Comparison of ENCODE assay signal across 12 cellular contexts in genomic region chr10:132904814-132905649, GRCh38. TPM values are rescaled to one million over a fixed set of nuclear protein-coding genes. Genes with fewer than 3 reads are reported as not detected.
DNase-seq lines count a peak whose midpoint lies in the region; ATAC-seq and TF ChIP-seq lines count a peak whose summit lies in the region.
"Had no signal": no experiment of that assay in that cellular context is flagged by ENCODE, and none has a peak within 500 bp of the region (broad histone marks: within the 10 kb centered on the region; RNA-seq: fewer than 3 reads in every experiment).

No MANE protein-coding gene starts in this region.

- H3K4me3 Mint-ChIP-seq in activated T-helper 17 cell treated with anti-CD3 and anti-CD28 coated beads, Interleukin-2, amount 50 U/mL, for 72 hours = peak overlapping the region; percentile 30

- intact Hi-C loops in posterior vena cava (cut with DNase I) = no loop called here
- intact Hi-C loops in vagina (cut with DNase I) = no loop called here

- H3K36me3 Mint-ChIP-seq in activated T-helper 17 cell treated with anti-CD3 and anti-CD28 coated beads, Interleukin-2, amount 50 U/mL, for 72 hours (ENCODE audit: low read depth) = no peaks in the 10 kb centered on the region

- H3K4me1 Mint-ChIP-seq in activated T-helper 17 cell treated with anti-CD3 and anti-CD28 coated beads, Interleukin-2, amount 50 U/mL, for 72 hours = peaks cover 9% of the 10 kb centered on the region

- peak overlapping the region; percentile 48 for H3K27ac ChIP-seq in vagina
- H3K27ac ChIP-seq: suprapubic skin had no signal

- no peaks in the 10 kb centered on the region for H3K4me1 ChIP-seq in vagina

- ATAC-seq in activated T-helper 17 cell treated with anti-CD3 and anti-CD28 coated beads, Interleukin-2, amount 50 U/mL, for 72 hours (replicated peaks) = peak; percentile 95
- no peak for ATAC-seq in GM18505 (IDR thresholded peaks at IDR 0.05; ENCODE audit: unreplicated experiment)

- H3K27me3 Mint-ChIP-seq in activated T-helper 17 cell treated with anti-CD3 and anti-CD28 coated beads, Interleukin-2, amount 50 U/mL, for 72 hours = peaks cover 18% of the 10 kb centered on the region

- no peaks in the 10 kb centered on the region for H3K27me3 ChIP-seq in vagina

- no peak overlapping the region for H3K4me3 ChIP-seq in vagina
- H3K4me3 ChIP-seq: suprapubic skin had no signal

- no peak for TF ChIP-seq POLR2A in vagina (IDR thresholded peaks at IDR 0.05)
- TF ChIP-seq POLR2A in GM18505 (IDR thresholded peaks at IDR 0.05; ENCODE audit: borderline replicate concordance, extremely low read depth, insufficient read depth, insufficient read length) = no peak

- H3K9me3 Mint-ChIP-seq in activated T-helper 17 cell treated with anti-CD3 and anti-CD28 coated beads, Interleukin-2, amount 50 U/mL, for 72 hours = no peaks in the 10 kb centered on the region

- no peak overlapping the region for H3K27ac Mint-ChIP-seq in activated T-helper 17 cell treated with anti-CD3 and anti-CD28 coated beads, Interleukin-2, amount 50 U/mL, for 72 hours

- no peaks in the 10 kb centered on the region for H3K9me3 ChIP-seq in vagina
- H3K9me3 ChIP-seq: suprapubic skin had no signal

- DNase-seq in stimulated activated CD4-positive, alpha-beta T cell treated with anti-CD3 and anti-CD28 coated beads, Interleukin-12 subunit alpha, Interleukin-12 subunit beta, amount 100 ng/mL, for 4 hours = peak; percentile 5
- no peak for DNase-seq in stimulated activated CD4-positive, alpha-beta T cell treated with anti-CD3 and anti-CD28 coated beads, Interleukin-4, amount 100 ng/mL, for 1 hour
- peak; percentile 55 for DNase-seq in posterior vena cava (ENCODE audit: low spot score)
- DNase-seq in vagina (ENCODE audit: extremely low spot score in 2 of 2) = no peak
- no peak for DNase-seq in ecto neural progenitor cell (ENCODE audit: low spot score)
- no peak for DNase-seq in NCI-H1930 (lab: John Stamatoyannopoulos, UW)
- DNase-seq: DMS 273 treated with DMSO at 0.1 percent for 48 hours; effector CD8-positive, alpha-beta T cell had no signal

- no peak for TF ChIP-seq CTCF in vagina (IDR thresholded peaks at IDR 0.05)

- H3K36me3 ChIP-seq in vagina = no peaks in the 10 kb centered on the region
- H3K36me3 ChIP-seq: suprapubic skin had no signal

RNA-seq across cellular contexts. Expression of gene CFAP46, which starts 37.3 kb away (rescaled TPM):
- not detected for total RNA-seq in activated T-helper 17 cell treated with anti-CD3 and anti-CD28 coated beads, Interleukin-2, amount 50 U/mL, for 72 hours
- total RNA-seq in posterior vena cava (under 1 TPM; 0.14 to 0.81 TPM), vagina (not detected)
- total RNA-seq: myocyte had no signal

Comparison
In these comparisons a context has a peak if more than half of its experiments do, and no peak if none do; other contexts are left out.
1. DNase-seq: peak in stimulated activated CD4-positive, alpha-beta T cell treated with anti-CD3 and anti-CD28 coated beads, Interleukin-12 subunit alpha, Interleukin-12 subunit beta, amount 100 ng/mL, for 4 hours (single experiment) and posterior vena cava (single experiment); none in stimulated activated CD4-positive, alpha-beta T cell treated with anti-CD3 and anti-CD28 coated beads, Interleukin-4, amount 100 ng/mL, for 1 hour (single experiment), vagina (0 of 2), ecto neural progenitor cell (single experiment) and NCI-H1930 (0 of 2).